In the genomic region with DNA sequence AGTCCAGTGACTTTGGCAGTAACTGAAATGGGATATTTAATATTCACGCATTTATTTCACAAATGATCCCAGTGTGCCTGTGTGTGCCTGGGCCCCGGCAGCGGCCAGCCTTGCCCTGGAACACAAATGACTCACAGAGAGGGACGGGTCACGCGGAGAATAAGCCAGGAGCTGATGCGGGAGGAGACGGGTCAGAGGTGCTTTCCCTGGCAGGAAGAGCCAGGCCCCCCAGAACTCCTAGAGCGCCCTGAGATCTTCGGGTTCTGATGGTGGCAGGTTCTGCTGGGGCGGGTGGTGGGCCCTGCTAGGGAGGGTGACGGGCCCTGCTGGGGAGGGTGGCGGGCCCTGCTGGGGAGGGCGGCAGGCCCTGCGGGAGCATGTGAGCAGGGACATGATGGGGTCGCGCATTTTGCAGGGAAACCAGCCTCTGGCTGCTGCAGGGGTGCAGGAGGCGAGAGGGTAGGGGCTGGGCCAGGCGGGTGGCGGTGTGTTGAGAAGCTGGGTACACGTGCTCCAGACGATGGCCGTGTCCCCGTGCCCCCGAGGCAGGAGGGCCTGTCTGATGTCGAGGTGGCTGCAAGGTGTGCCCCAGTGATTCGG, we compare ENCODE assay signal across 25 cellular contexts.
"Had no signal": no experiment of that assay in that cellular context is flagged by ENCODE, and none has a peak within 500 bp of the region (broad histone marks: within the 10 kb centered on the region; RNA-seq: fewer than 3 reads in every experiment).

No MANE protein-coding gene starts in this region.

- H3K4me1 Mint-ChIP-seq: activated B cell treated with CpG ODN at 0.5 μM for 24 hours; activated naive CD8-positive, alpha-beta T cell treated with anti-CD3 and anti-CD28 coated beads, Interleukin-2, amount 50 U/mL, for 24 hours; central memory CD8-positive, alpha-beta T cell; naive B cell had no signal

- H3K4me3 ChIP-seq: coronary artery, mucosa of descending colon, neural progenitor cell, ovary, psoas muscle, right lobe of liver, thoracic aorta had no signal

- H3K9me3 ChIP-seq: mucosa of descending colon, ovary, psoas muscle, right lobe of liver, thoracic aorta had no signal

- H3K27me3 Mint-ChIP-seq: activated naive CD8-positive, alpha-beta T cell treated with anti-CD3 and anti-CD28 coated beads, Interleukin-2, amount 50 U/mL, for 24 hours; central memory CD8-positive, alpha-beta T cell; naive B cell had no signal

- ATAC-seq: activated naive CD8-positive, alpha-beta T cell treated with anti-CD3 and anti-CD28 coated beads, Interleukin-2, amount 50 U/mL, for 24 hours; left lobe of liver; mucosa of descending colon; psoas muscle had no signal

- H3K36me3 Mint-ChIP-seq: activated naive CD4-positive, alpha-beta T cell treated with anti-CD3 and anti-CD28 coated beads, Interleukin-2, amount 10 ng/mL, durations not matched to agents 7 days and 5 days; naive B cell; neural progenitor cell had no signal

- H3K27ac Mint-ChIP-seq: activated B cell treated with CpG ODN at 0.5 μM for 24 hours; activated naive CD4-positive, alpha-beta T cell treated with anti-CD3 and anti-CD28 coated beads, Interleukin-2, amount 10 ng/mL, durations not matched to agents 7 days and 5 days; activated naive CD8-positive, alpha-beta T cell treated with anti-CD3 and anti-CD28 coated beads, Interleukin-2, amount 50 U/mL, for 24 hours; neural progenitor cell; T-helper 2 cell treated with Interferon-gamma antibody and Interleukin-4, amounts not matched to agents 5 μg/mL and 100 μg/mL, for 36 hours had no signal

- H3K4me3 Mint-ChIP-seq: activated B cell treated with CpG ODN at 0.5 μM for 24 hours; activated naive CD4-positive, alpha-beta T cell treated with anti-CD3 and anti-CD28 coated beads, Interleukin-2, amount 10 ng/mL, durations not matched to agents 7 days and 5 days; activated naive CD8-positive, alpha-beta T cell treated with anti-CD3 and anti-CD28 coated beads, Interleukin-2, amount 50 U/mL, for 24 hours; central memory CD8-positive, alpha-beta T cell; naive B cell; neural progenitor cell; T-helper 2 cell treated with Interferon-gamma antibody and Interleukin-4, amounts not matched to agents 5 μg/mL and 100 μg/mL, for 36 hours had no signal

- H3K4me1 ChIP-seq: neural progenitor cell, right lobe of liver had no signal

- H3K36me3 ChIP-seq: neural progenitor cell, ovary, right lobe of liver, thoracic aorta had no signal

- DNase-seq: activated CD4-positive, alpha-beta T cell treated with anti-CD3 and anti-CD28 coated beads for 48 hours; activated CD8-positive, alpha-beta memory T cell treated with anti-CD3 and anti-CD28 coated beads, Interleukin-2, amount 50 U/mL, for 4 hours; activated effector memory CD4-positive, alpha-beta T cell treated with Interleukin-2 at 50 U/mL for 16 hours; activated naive CD4-positive, alpha-beta T cell treated with anti-CD3 and anti-CD28 coated beads, Interleukin-2, amount 10 ng/mL, durations not matched to agents 7 days and 5 days; activated naive CD8-positive, alpha-beta T cell treated with anti-CD3 and anti-CD28 coated beads, Interleukin-2, amount 50 U/mL, for 24 hours; activated T-cell treated with anti-CD3 and anti-CD28 coated beads, Interleukin-2, amount 50 U/mL, for 48 hours; aorta; erythroblast; hypothalamus; mesenchymal stem cell; mucosa of descending colon; naive B cell; ovary; small intestine; stimulated activated CD4-positive, alpha-beta T cell treated with anti-CD3 and anti-CD28 coated beads, Interleukin-15, amount 100 ng/mL, for 24 hours; stimulated activated CD4-positive, alpha-beta T cell treated with anti-CD3 and anti-CD28 coated beads, Interleukin-2, amount 100 ng/mL, for 48 hours had no signal

- H3K9me3 Mint-ChIP-seq: activated naive CD8-positive, alpha-beta T cell treated with anti-CD3 and anti-CD28 coated beads, Interleukin-2, amount 50 U/mL, for 24 hours; central memory CD8-positive, alpha-beta T cell; T-helper 2 cell treated with Interferon-gamma antibody and Interleukin-4, amounts not matched to agents 5 μg/mL and 100 μg/mL, for 36 hours had no signal

- H3K27me3 ChIP-seq: neural progenitor cell, ovary, right lobe of liver had no signal

- H3K27ac ChIP-seq: coronary artery, neural progenitor cell, ovary, psoas muscle, right lobe of liver, thoracic aorta had no signal
